In genomic region chr2:24926220-24926601, GRCh38 we compare ENCODE assay signal across 14 cellular contexts. TPM values are rescaled to one million over a fixed set of nuclear protein-coding genes. Genes with fewer than 3 reads are reported as not detected.
DNase-seq lines count a peak whose midpoint lies in the region; ATAC-seq and TF ChIP-seq lines count a peak whose summit lies in the region.
"Had no signal": no experiment of that assay in that cellular context is flagged by ENCODE, and none has a peak within 500 bp of the region (broad histone marks: within the 10 kb centered on the region; RNA-seq: fewer than 3 reads in every experiment).

No MANE protein-coding gene starts in this region.

- no peaks in the 10 kb centered on the region for H3K36me3 ChIP-seq in osteoblast (ENCODE audit: insufficient read depth, low read length)
- H3K36me3 ChIP-seq in tibial artery = no peaks in the 10 kb centered on the region

- H3K4me3 ChIP-seq in coronary artery (peak overlapping the region; percentile 47), osteoblast (ENCODE audit: insufficient read depth, low read length) (peak overlapping the region; percentile 53), tibial artery (peak overlapping the region; percentile 29 to 33)

- peak overlapping the region; percentile 61 for H3K4me3 Mint-ChIP-seq in activated naive CD8-positive, alpha-beta T cell treated with anti-CD3 and anti-CD28 coated beads, Interleukin-2, amount 10 ng/mL, durations not matched to agents 7 days and 5 days
- H3K4me3 Mint-ChIP-seq in activated naive CD8-positive, alpha-beta T cell treated with anti-CD3 and anti-CD28 coated beads for 36 hours = no peak overlapping the region
- H3K4me3 Mint-ChIP-seq in activated CD8-positive, alpha-beta memory T cell treated with anti-CD3 and anti-CD28 coated beads, Interleukin-2, amount 10 ng/mL, durations not matched to agents 7 days and 5 days = no peak overlapping the region
- H3K4me3 Mint-ChIP-seq: activated CD4-positive, alpha-beta T cell treated with anti-CD3 and anti-CD28 coated beads, Interleukin-2, amount 10 ng/mL, durations not matched to agents 7 days and 5 days had no signal

- CTCF ChIA-PET in activated CD8-positive, alpha-beta memory T cell treated with anti-CD3 and anti-CD28 coated beads, Interleukin-2, amount 10 ng/mL, durations not matched to agents 7 days and 5 days (lab: Charles Lee) = no interaction called here

- DNase-seq in activated naive CD8-positive, alpha-beta T cell treated with anti-CD3 and anti-CD28 coated beads, Interleukin-2, amount 10 ng/mL, durations not matched to agents 7 days and 5 days = no peak
- DNase-seq in activated naive CD8-positive, alpha-beta T cell treated with anti-CD3 and anti-CD28 coated beads for 36 hours = no peak
- DNase-seq in coronary artery (ENCODE audit: low spot score) (no peak), osteoblast (ENCODE audit: insufficient read length, low spot score, missing footprints) (no peak), tibial artery (no peak), OCI-M1 (lab: John Stamatoyannopoulos, UW) (no peak), NCI-H748 (lab: John Stamatoyannopoulos, UW; ENCODE audit: unreplicated experiment) (no peak)
- DNase-seq in activated CD8-positive, alpha-beta memory T cell treated with anti-CD3 and anti-CD28 coated beads, Interleukin-2, amount 10 ng/mL, durations not matched to agents 7 days and 5 days = no peak
- DNase-seq: ACHN, activated gamma-delta T cell, DMS 273 treated with DMSO at 0.1 percent for 48 hours, NCI-H1092 had no signal

- POLR2A ChIA-PET in activated naive CD8-positive, alpha-beta T cell treated with anti-CD3 and anti-CD28 coated beads, Interleukin-2, amount 10 ng/mL, durations not matched to agents 7 days and 5 days (lab: Charles Lee) = interaction anchor here (0.6 kb wide), 1 partner anchor 17 kb away, joined by 4 read pairs; no protein-coding TSS in a partner anchor

- H3K79me2 ChIP-seq in osteoblast (ENCODE audit: insufficient read depth, low read length) = no peaks in the 10 kb centered on the region

- no peak for ATAC-seq in activated naive CD8-positive, alpha-beta T cell treated with anti-CD3 and anti-CD28 coated beads, Interleukin-2, amount 10 ng/mL, durations not matched to agents 7 days and 5 days (ENCODE audit: low read depth)
- no peak for ATAC-seq in activated CD8-positive, alpha-beta memory T cell treated with anti-CD3 and anti-CD28 coated beads, Interleukin-2, amount 10 ng/mL, durations not matched to agents 7 days and 5 days

- no peaks in the 10 kb centered on the region for H3K36me3 Mint-ChIP-seq in activated naive CD8-positive, alpha-beta T cell treated with anti-CD3 and anti-CD28 coated beads, Interleukin-2, amount 10 ng/mL, durations not matched to agents 7 days and 5 days
- no peaks in the 10 kb centered on the region for H3K36me3 Mint-ChIP-seq in activated naive CD8-positive, alpha-beta T cell treated with anti-CD3 and anti-CD28 coated beads for 36 hours
- H3K36me3 Mint-ChIP-seq in activated CD8-positive, alpha-beta memory T cell treated with anti-CD3 and anti-CD28 coated beads, Interleukin-2, amount 10 ng/mL, durations not matched to agents 7 days and 5 days = no peaks in the 10 kb centered on the region

- H2AFZ ChIP-seq in osteoblast (ENCODE audit: low read length) = peak overlapping the region; percentile 96

- H3K9me3 ChIP-seq in osteoblast (ENCODE audit: low read depth, low read length) (no peaks in the 10 kb centered on the region), tibial artery (no peaks in the 10 kb centered on the region)

- intact Hi-C loops in tibial artery (cut with DNase I; ENCODE audit: low total_unique reads) = no loop called here

- no peak overlapping the region for H3K27ac Mint-ChIP-seq in activated naive CD8-positive, alpha-beta T cell treated with anti-CD3 and anti-CD28 coated beads, Interleukin-2, amount 10 ng/mL, durations not matched to agents 7 days and 5 days
- no peak overlapping the region for H3K27ac Mint-ChIP-seq in activated naive CD8-positive, alpha-beta T cell treated with anti-CD3 and anti-CD28 coated beads for 36 hours
- no peak overlapping the region for H3K27ac Mint-ChIP-seq in activated CD8-positive, alpha-beta memory T cell treated with anti-CD3 and anti-CD28 coated beads, Interleukin-2, amount 10 ng/mL, durations not matched to agents 7 days and 5 days
- H3K27ac Mint-ChIP-seq: activated CD4-positive, alpha-beta T cell treated with anti-CD3 and anti-CD28 coated beads, Interleukin-2, amount 10 ng/mL, durations not matched to agents 7 days and 5 days; T-helper 1 cell treated with Interleukin-12 subunit alpha and Interleukin-12 subunit beta and Interleukin-4 antibody, amounts not matched to agents 30 μg/mL and 1 μg/mL, for 36 hours had no signal

- H4K20me1 ChIP-seq in osteoblast (ENCODE audit: insufficient read depth, low read length) = no peaks in the 10 kb centered on the region

- peak overlapping the region; percentile 68 for H3K4me2 ChIP-seq in osteoblast (ENCODE audit: insufficient read depth, low read length)

- H3K4me1 Mint-ChIP-seq in activated naive CD8-positive, alpha-beta T cell treated with anti-CD3 and anti-CD28 coated beads, Interleukin-2, amount 10 ng/mL, durations not matched to agents 7 days and 5 days = peaks cover 10% of the 10 kb centered on the region
- H3K4me1 Mint-ChIP-seq in activated naive CD8-positive, alpha-beta T cell treated with anti-CD3 and anti-CD28 coated beads for 36 hours = peaks cover 14% of the 10 kb centered on the region
- H3K4me1 Mint-ChIP-seq in activated CD8-positive, alpha-beta memory T cell treated with anti-CD3 and anti-CD28 coated beads, Interleukin-2, amount 10 ng/mL, durations not matched to agents 7 days and 5 days = peaks cover 8% of the 10 kb centered on the region

- H3K27ac ChIP-seq in coronary artery (peak overlapping the region; percentile 62 to 71), osteoblast (ENCODE audit: low read depth, low read length) (no peak overlapping the region), tibial artery (peak overlapping the region; percentile 53 to 73)

- H3K4me1 ChIP-seq in osteoblast (ENCODE audit: insufficient read depth, low read length) (peaks cover 11% of the 10 kb centered on the region), tibial artery (peaks cover 0 to 21% (median 6%) of the 10 kb centered on the region in 4 donors)

- no peaks in the 10 kb centered on the region for H3K27me3 Mint-ChIP-seq in activated naive CD8-positive, alpha-beta T cell treated with anti-CD3 and anti-CD28 coated beads, Interleukin-2, amount 10 ng/mL, durations not matched to agents 7 days and 5 days
- peaks cover 7% of the 10 kb centered on the region for H3K27me3 Mint-ChIP-seq in activated naive CD8-positive, alpha-beta T cell treated with anti-CD3 and anti-CD28 coated beads for 36 hours
- H3K27me3 Mint-ChIP-seq in activated CD8-positive, alpha-beta memory T cell treated with anti-CD3 and anti-CD28 coated beads, Interleukin-2, amount 10 ng/mL, durations not matched to agents 7 days and 5 days = no peaks in the 10 kb centered on the region
- H3K27me3 Mint-ChIP-seq: activated CD4-positive, alpha-beta T cell treated with anti-CD3 and anti-CD28 coated beads, Interleukin-2, amount 10 ng/mL, durations not matched to agents 7 days and 5 days had no signal

- no peaks in the 10 kb centered on the region for H3K9me3 Mint-ChIP-seq in activated naive CD8-positive, alpha-beta T cell treated with anti-CD3 and anti-CD28 coated beads, Interleukin-2, amount 10 ng/mL, durations not matched to agents 7 days and 5 days
- no peaks in the 10 kb centered on the region for H3K9me3 Mint-ChIP-seq in activated naive CD8-positive, alpha-beta T cell treated with anti-CD3 and anti-CD28 coated beads for 36 hours
- H3K9me3 Mint-ChIP-seq in activated CD8-positive, alpha-beta memory T cell treated with anti-CD3 and anti-CD28 coated beads, Interleukin-2, amount 10 ng/mL, durations not matched to agents 7 days and 5 days (ENCODE audit: low read depth) = no peaks in the 10 kb centered on the region
- H3K9me3 Mint-ChIP-seq: activated CD4-positive, alpha-beta T cell treated with anti-CD3 and anti-CD28 coated beads, Interleukin-2, amount 10 ng/mL, durations not matched to agents 7 days and 5 days; T-helper 1 cell treated with Interleukin-12 subunit alpha and Interleukin-12 subunit beta and Interleukin-4 antibody, amounts not matched to agents 30 μg/mL and 1 μg/mL, for 36 hours had no signal

- H3K27me3 ChIP-seq in osteoblast (ENCODE audit: insufficient read depth, low read length) = no peaks in the 10 kb centered on the region
- no peaks in the 10 kb centered on the region for H3K27me3 ChIP-seq in tibial artery

- TF ChIP-seq CTCF in coronary artery (IDR thresholded peaks at IDR 0.05) (no peak), osteoblast (IDR thresholded peaks at IDR 0.05; ENCODE audit: extremely low read depth, low read depth, low read length) (no peak), tibial artery (IDR thresholded peaks at IDR 0.05) (no peak)

RNA-seq across cellular contexts. Expression of gene ADCY3, which starts 6.2 kb away (rescaled TPM):
- 10 to 100 TPM; 29.5 to 32.5 TPM for total RNA-seq in activated naive CD8-positive, alpha-beta T cell treated with anti-CD3 and anti-CD28 coated beads, Interleukin-2, amount 10 ng/mL, durations not matched to agents 7 days and 5 days
- 10 to 100 TPM; 55.4 to 55.7 TPM for total RNA-seq in activated naive CD8-positive, alpha-beta T cell treated with anti-CD3 and anti-CD28 coated beads for 36 hours
- 47.4 and 52.2 TPM in 2 replicates for total RNA-seq in osteoblast
- 10 to 100 TPM; 81.4 to 85.0 TPM for total RNA-seq in activated CD8-positive, alpha-beta memory T cell treated with anti-CD3 and anti-CD28 coated beads, Interleukin-2, amount 10 ng/mL, durations not matched to agents 7 days and 5 days

RNA-seq across cellular contexts. Expression of gene DNAJC27, which starts 45.5 kb away (rescaled TPM):
- 1 to 10 TPM; 9.3 to 9.6 TPM for total RNA-seq in activated naive CD8-positive, alpha-beta T cell treated with anti-CD3 and anti-CD28 coated beads, Interleukin-2, amount 10 ng/mL, durations not matched to agents 7 days and 5 days
- total RNA-seq in activated naive CD8-positive, alpha-beta T cell treated with anti-CD3 and anti-CD28 coated beads for 36 hours = 1 to 10 TPM; 4.2 TPM
- total RNA-seq in osteoblast = 7.7 and 8.7 TPM in 2 replicates
- total RNA-seq in activated CD8-positive, alpha-beta memory T cell treated with anti-CD3 and anti-CD28 coated beads, Interleukin-2, amount 10 ng/mL, durations not matched to agents 7 days and 5 days = 1 to 10 TPM; 6.5 to 8.7 TPM
